8 cellular contexts compared by ENCODE assay signal in the genomic region with DNA sequence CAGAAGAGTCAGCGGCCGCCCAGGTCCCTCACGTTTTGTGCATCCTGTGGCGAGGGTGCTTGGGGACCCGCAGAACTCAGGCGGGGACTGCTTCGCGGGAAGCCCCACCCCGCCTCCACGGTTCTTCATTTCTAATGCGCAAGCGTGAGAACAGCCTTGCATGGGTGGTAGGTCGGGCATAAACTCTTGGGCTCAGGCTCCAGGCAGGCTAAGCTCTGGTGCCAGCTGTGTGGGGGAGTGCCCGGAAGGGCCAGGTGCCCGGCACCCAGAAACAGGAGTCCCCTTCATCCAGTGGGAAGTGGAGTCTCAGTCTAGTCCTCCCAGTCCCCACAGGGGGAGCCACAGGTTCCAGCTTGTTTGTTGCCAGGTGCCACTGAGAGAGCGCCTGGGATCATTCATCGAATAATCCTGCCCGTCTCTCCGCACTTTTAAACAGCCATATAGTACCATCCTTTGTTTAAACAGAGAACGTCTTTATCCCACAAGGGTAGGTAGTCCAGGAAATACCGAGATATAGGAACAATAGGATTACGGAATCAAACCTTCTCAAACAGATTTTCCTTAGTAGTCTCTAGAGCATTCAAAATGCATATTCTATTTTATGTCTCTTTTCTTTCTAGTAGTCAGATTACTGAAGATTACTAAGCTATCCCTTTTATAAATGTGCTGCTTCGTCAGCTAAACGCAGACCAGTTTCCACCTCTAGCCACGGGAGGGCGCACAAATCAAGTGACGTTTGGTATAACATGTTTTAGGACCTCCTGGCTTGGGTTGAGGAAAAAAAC. TPM values are rescaled to one million over a fixed set of nuclear protein-coding genes. Genes with fewer than 3 reads are reported as not detected.
DNase-seq lines count a peak whose midpoint lies in the region; ATAC-seq and TF ChIP-seq lines count a peak whose summit lies in the region.

No MANE protein-coding gene starts in this region.

- H3K4me1 ChIP-seq in left lung, result peaks cover 0 to 5% of the 10 kb centered on the region in 2 donors

- H3K27ac Mint-ChIP-seq in activated CD4-positive, alpha-beta T cell treated with anti-CD3 and anti-CD28 coated beads, Interleukin-2, amount 10 ng/mL, durations not matched to agents 7 days and 5 days, result peak overlapping the region; percentile 42
- peak overlapping the region; percentile 75 for H3K27ac Mint-ChIP-seq in dendritic cell treated with granulocyte-macrophage colony-stimulating factor and Interleukin-4, amounts not matched to agents 40 ng/mL and 50 ng/mL, for 4 days

- H3K4me3 ChIP-seq in AG04450 (ENCODE audit: low read depth, low read length), result peak overlapping the region; percentile 61
- peak overlapping the region; percentile 27 to 41 for H3K4me3 ChIP-seq in left lung

- POLR2A ChIA-PET in AG04450 (lab: Yijun Ruan, JAX), result interaction anchor here (0.6 to 1.3 kb wide), 2 partner anchors 13 to 169 kb away, joined by 4 to 6 read pairs; partner anchors contain the start of gene RBBP7
- POLR2A ChIA-PET in activated CD4-positive, alpha-beta T cell treated with anti-CD3 and anti-CD28 coated beads, Interleukin-2, amount 10 ng/mL, durations not matched to agents 7 days and 5 days (lab: Charles Lee), result no interaction called here

- H3K27ac ChIP-seq in AG04450 (ENCODE audit: low read depth, low read length) (no peak overlapping the region), left lung (peak overlapping the region in 1 of 2 donors; percentile 61)

- CTCF ChIA-PET in AG04450 (lab: Charles Lee), result interaction anchor here (0.6 to 8.6 kb wide), 25 partner anchors 9 to 573 kb away, joined by 3 to 116 read pairs (median 4); partner anchors contain the start of gene REPS2
- CTCF ChIA-PET in activated CD4-positive, alpha-beta T cell treated with anti-CD3 and anti-CD28 coated beads, Interleukin-2, amount 10 ng/mL, durations not matched to agents 7 days and 5 days (lab: Charles Lee), result interaction anchor here (0.6 to 4.6 kb wide), 11 partner anchors 9 to 298 kb away, joined by 3 to 25 read pairs (median 3); no protein-coding TSS in a partner anchor

- H3K27me3 ChIP-seq in AG04450 (ENCODE audit: control insufficient read depth, insufficient read depth, low read length), result no peaks in the 10 kb centered on the region
- H3K27me3 ChIP-seq in left lung, result peaks cover 0 to 18% of the 10 kb centered on the region in 2 donors

- no peaks in the 10 kb centered on the region for H3K9me3 ChIP-seq in AG04450 (ENCODE audit: control insufficient read depth, insufficient read depth, low read length)
- H3K9me3 ChIP-seq in left lung, result no peaks in the 10 kb centered on the region

- H3K4me1 Mint-ChIP-seq in activated CD4-positive, alpha-beta T cell treated with anti-CD3 and anti-CD28 coated beads, Interleukin-2, amount 10 ng/mL, durations not matched to agents 7 days and 5 days, result peaks cover 6% of the 10 kb centered on the region
- peaks cover 6% of the 10 kb centered on the region for H3K4me1 Mint-ChIP-seq in dendritic cell treated with granulocyte-macrophage colony-stimulating factor and Interleukin-4, amounts not matched to agents 40 ng/mL and 50 ng/mL, for 4 days (ENCODE audit: low read depth)

- peaks cover 6% of the 10 kb centered on the region for H3K27me3 Mint-ChIP-seq in activated CD4-positive, alpha-beta T cell treated with anti-CD3 and anti-CD28 coated beads, Interleukin-2, amount 10 ng/mL, durations not matched to agents 7 days and 5 days
- H3K27me3 Mint-ChIP-seq in dendritic cell treated with granulocyte-macrophage colony-stimulating factor and Interleukin-4, amounts not matched to agents 40 ng/mL and 50 ng/mL, for 4 days, result no peaks in the 10 kb centered on the region

- peak; percentile 65 for ATAC-seq in GM18870 (IDR thresholded peaks at IDR 0.05; ENCODE audit: unreplicated experiment)
- peak; percentile 84 for ATAC-seq in HG03432 (IDR thresholded peaks at IDR 0.05; ENCODE audit: unreplicated experiment)
- ATAC-seq in left lung, result peak; percentile 88

- intact Hi-C loops in dendritic cell treated with granulocyte-macrophage colony-stimulating factor and Interleukin-4, amounts not matched to agents 40 ng/mL and 50 ng/mL, for 4 days (cut with micrococcal nuclease), result loop anchor here (1.0 kb wide), 2 partner anchors 9 to 163 kb away; no protein-coding TSS in a partner anchor
- intact Hi-C loops in left lung (cut with DNase I), result no loop called here

- no peaks in the 10 kb centered on the region for H3K9me3 Mint-ChIP-seq in activated CD4-positive, alpha-beta T cell treated with anti-CD3 and anti-CD28 coated beads, Interleukin-2, amount 10 ng/mL, durations not matched to agents 7 days and 5 days
- no peaks in the 10 kb centered on the region for H3K9me3 Mint-ChIP-seq in dendritic cell treated with granulocyte-macrophage colony-stimulating factor and Interleukin-4, amounts not matched to agents 40 ng/mL and 50 ng/mL, for 4 days

- DNase-seq in AG04450 (ENCODE audit: low read depth, low spot score) (no peak), NCI-H524 treated with DMSO at 0.1 percent for 48 hours (lab: John Stamatoyannopoulos, UW) (peak; percentile 87), left lung (peak; percentile 60 to 69)
- DNase-seq in activated CD4-positive, alpha-beta T cell treated with anti-CD3 and anti-CD28 coated beads, Interleukin-2, amount 10 ng/mL, durations not matched to agents 7 days and 5 days, result peak; percentile 65
- DNase-seq in stimulated activated CD4-positive, alpha-beta T cell treated with anti-CD3 and anti-CD28 coated beads, Interleukin-2, amount 100 ng/mL, for 48 hours, result peak; percentile 43 to 64

- peak; percentile 64 for TF ChIP-seq CTCF in AG04450 (IDR thresholded peaks at IDR 0.05; ENCODE audit: low read depth, low read length)
- peak; percentile 50 to 56 for TF ChIP-seq CTCF in left lung (IDR thresholded peaks at IDR 0.05)

- H3K4me3 Mint-ChIP-seq in activated CD4-positive, alpha-beta T cell treated with anti-CD3 and anti-CD28 coated beads, Interleukin-2, amount 10 ng/mL, durations not matched to agents 7 days and 5 days, result peak overlapping the region; percentile 60
- H3K4me3 Mint-ChIP-seq in dendritic cell treated with granulocyte-macrophage colony-stimulating factor and Interleukin-4, amounts not matched to agents 40 ng/mL and 50 ng/mL, for 4 days, result peak overlapping the region; percentile 74

- no peaks in the 10 kb centered on the region for H3K36me3 Mint-ChIP-seq in activated CD4-positive, alpha-beta T cell treated with anti-CD3 and anti-CD28 coated beads, Interleukin-2, amount 10 ng/mL, durations not matched to agents 7 days and 5 days (ENCODE audit: low read depth)
- no peaks in the 10 kb centered on the region for H3K36me3 Mint-ChIP-seq in dendritic cell treated with granulocyte-macrophage colony-stimulating factor and Interleukin-4, amounts not matched to agents 40 ng/mL and 50 ng/mL, for 4 days (ENCODE audit: low read depth)

- H3K36me3 ChIP-seq in left lung, result no peaks in the 10 kb centered on the region

RNA-seq across cellular contexts. Expression of gene RBBP7, which starts 12.7 kb away (rescaled TPM):
- 133 and 157 TPM in 2 replicates for polyA plus RNA-seq in AG04450 (2011; rRNA removed)
- polyA minus RNA-seq in AG04450 (2011; rRNA and poly(A)+ RNA removed), result 79.5 and 82.3 TPM in 2 replicates
- 100 to 1,000 TPM; 149 to 191 TPM for total RNA-seq in activated CD4-positive, alpha-beta T cell treated with anti-CD3 and anti-CD28 coated beads, Interleukin-2, amount 10 ng/mL, durations not matched to agents 7 days and 5 days
- total RNA-seq in left lung, result 10 to 100 TPM; 70.4 to 82.6 TPM
